ENCODE assay signal across 8 cellular contexts in genomic region chr1:26785611-26786436, GRCh38. TPM values are rescaled to one million over a fixed set of nuclear protein-coding genes. Genes with fewer than 3 reads are reported as not detected.
DNase-seq lines count a peak whose midpoint lies in the region; ATAC-seq and TF ChIP-seq lines count a peak whose summit lies in the region.

No MANE protein-coding gene starts in this region.

- no peaks in the 10 kb centered on the region for H3K27me3 ChIP-seq in OCI-LY1 (ENCODE audit: insufficient read depth, low read length)
- H3K27me3 ChIP-seq in naive thymus-derived CD4-positive, alpha-beta T cell (ENCODE audit: control insufficient read depth in 2 of 2, insufficient read depth in 2 of 2, low read length in 2 of 2): no peaks in the 10 kb centered on the region

- no peak overlapping the region for H2AFZ ChIP-seq in OCI-LY1 (ENCODE audit: low read length)

- CTCF ChIA-PET in naive thymus-derived CD4-positive, alpha-beta T cell (lab: Charles Lee): interaction anchor here (0.6 to 5.3 kb wide), 7 partner anchors 9 to 187 kb away, joined by 3 to 60 read pairs (median 5); no protein-coding TSS in a partner anchor

- H3K4me3 Mint-ChIP-seq in naive thymus-derived CD4-positive, alpha-beta T cell: peak overlapping the region; percentile 81 to 99 (median 90)

- DNase-seq in GDM1 (lab: John Stamatoyannopoulos, UW) (peak; percentile 66), coronary artery (ENCODE audit: low spot score) (no peak), T1000 (lab: John Stamatoyannopoulos, UW) (no peak)
- DNase-seq in naive thymus-derived CD4-positive, alpha-beta T cell: peak in 7 of 9 donors; percentile 21 to 40 (median 25)
- no peak for DNase-seq in activated CD4-positive, alpha-beta T cell treated with anti-CD3 and anti-CD28 coated beads, Interleukin-2, amount 50 U/mL, for 48 hours

- H3K4me1 Mint-ChIP-seq in naive thymus-derived CD4-positive, alpha-beta T cell: peaks cover 43 to 84% (median 70%) of the 10 kb centered on the region in 7 donors

- TF ChIP-seq CTCF in OCI-LY1 (IDR thresholded peaks at IDR 0.05; ENCODE audit: low read length) (no peak), coronary artery (IDR thresholded peaks at IDR 0.05) (no peak)

- H3K4me2 ChIP-seq in OCI-LY1 (ENCODE audit: low read length): peak overlapping the region; percentile 82

- POLR2A ChIA-PET in naive thymus-derived CD4-positive, alpha-beta T cell (lab: Charles Lee): interaction anchor here (0.7 to 8.5 kb wide), 20 partner anchors 14 to 286 kb away, joined by 3 to 383 read pairs (median 8); partner anchors contain the start of genes ARID1A and GPATCH3

- H3F3A ChIP-seq in OCI-LY1 (ENCODE audit: insufficient read depth, low read length): peaks cover 12% of the 10 kb centered on the region

- H3K36me3 Mint-ChIP-seq in naive thymus-derived CD4-positive, alpha-beta T cell: peaks cover 0 to 11% (median 5%) of the 10 kb centered on the region in 5 donors

- peaks cover 30% of the 10 kb centered on the region for H3K36me3 ChIP-seq in OCI-LY1 (ENCODE audit: insufficient read depth, low read length)
- peaks cover 0 to under 1% (median 0%) of the 10 kb centered on the region in 3 experiments for H3K36me3 ChIP-seq in naive thymus-derived CD4-positive, alpha-beta T cell (ENCODE audit: control insufficient read depth in 2 of 3, insufficient read depth in 3 of 3, low read length in 3 of 3)

- intact Hi-C loops in naive thymus-derived CD4-positive, alpha-beta T cell (cut with micrococcal nuclease): loop anchor here in 1 of 2 donors (5.0 kb wide), 1 partner anchor 91 kb away; no protein-coding TSS in a partner anchor

- no peaks in the 10 kb centered on the region for H3K9me2 ChIP-seq in OCI-LY1 (ENCODE audit: low read depth, low read length)

- H3K79me2 ChIP-seq in OCI-LY1 (ENCODE audit: insufficient read depth, low read length): no peaks in the 10 kb centered on the region

- peak overlapping the region; percentile 97 for H3K9ac ChIP-seq in OCI-LY1 (ENCODE audit: low read length)

- no peaks in the 10 kb centered on the region for H3K9me3 ChIP-seq in OCI-LY1 (ENCODE audit: low read length)
- H3K9me3 ChIP-seq in naive thymus-derived CD4-positive, alpha-beta T cell (ENCODE audit: control insufficient read depth in 2 of 3, low read length in 3 of 3): no peaks in the 10 kb centered on the region

- no peaks in the 10 kb centered on the region for H4K20me1 ChIP-seq in OCI-LY1 (ENCODE audit: insufficient read depth, low read length)

- H3K27me3 Mint-ChIP-seq in naive thymus-derived CD4-positive, alpha-beta T cell: no peaks in the 10 kb centered on the region

- H3K9me3 Mint-ChIP-seq in naive thymus-derived CD4-positive, alpha-beta T cell: peaks cover 0 to 4% (median 0%) of the 10 kb centered on the region in 11 donors

- peak overlapping the region; percentile 87 to 100 (median 99) for H3K27ac Mint-ChIP-seq in naive thymus-derived CD4-positive, alpha-beta T cell

- H3K4me3 ChIP-seq in OCI-LY1 (ENCODE audit: low read depth, low read length, poor library complexity, severe bottlenecking): peak overlapping the region; percentile 79
- H3K4me3 ChIP-seq in coronary artery: peak overlapping the region; percentile 16
- peak overlapping the region; percentile 91 for H3K4me3 ChIP-seq in naive thymus-derived CD4-positive, alpha-beta T cell (ENCODE audit: low read length)

- H3K4me1 ChIP-seq in OCI-LY1 (ENCODE audit: insufficient read depth, low read length, severe bottlenecking): peaks cover 57% of the 10 kb centered on the region
- peaks cover 39 to 41% of the 10 kb centered on the region in 2 donors for H3K4me1 ChIP-seq in naive thymus-derived CD4-positive, alpha-beta T cell (ENCODE audit: control insufficient read depth in 2 of 2, insufficient read depth in 2 of 2, low read length in 2 of 2)

- no peak for ATAC-seq in naive thymus-derived CD4-positive, alpha-beta T cell
- ATAC-seq in HG02870 (IDR thresholded peaks at IDR 0.05; ENCODE audit: unreplicated experiment) (no peak), GM18867 (IDR thresholded peaks at IDR 0.05; ENCODE audit: unreplicated experiment) (no peak)

- H3K27ac ChIP-seq in OCI-LY1 (ENCODE audit: low read depth, low read length, poor library complexity, severe bottlenecking) (peak overlapping the region; percentile 96), coronary artery (peak overlapping the region; percentile 97 to 100)
- H3K27ac ChIP-seq in naive thymus-derived CD4-positive, alpha-beta T cell (ENCODE audit: low read depth, low read length): peak overlapping the region; percentile 95

RNA-seq across cellular contexts. Expression of gene PIGV, which starts 1.9 kb away (rescaled TPM):
- 10 to 100 TPM in 4 of 5 experiments, 1 to 10 TPM in 1; 8.4 to 17.9 (median 16.7) TPM for total RNA-seq in naive thymus-derived CD4-positive, alpha-beta T cell
- 10 to 100 TPM in 1 of 2 donors, 1 to 10 TPM in 1; 7.0 to 11.3 TPM for polyA plus RNA-seq in naive thymus-derived CD4-positive, alpha-beta T cell

RNA-seq across cellular contexts. Expression of gene ZDHHC18, which starts 40.7 kb away (rescaled TPM):
- total RNA-seq in naive thymus-derived CD4-positive, alpha-beta T cell: 10 to 100 TPM; 36.4 to 72.4 (median 39.7) TPM
- polyA plus RNA-seq in naive thymus-derived CD4-positive, alpha-beta T cell: 10 to 100 TPM in 1 of 2 donors, 1 to 10 TPM in 1; 3.1 to 11.0 TPM

Comparison
In these comparisons a context has a peak if more than half of its experiments do, and no peak if none do; other contexts are left out.
1. DNase-seq: peak in GDM1 (single experiment) and naive thymus-derived CD4-positive, alpha-beta T cell (7 of 9); none in coronary artery (single experiment), T1000 (single experiment) and activated CD4-positive, alpha-beta T cell treated with anti-CD3 and anti-CD28 coated beads, Interleukin-2, amount 50 U/mL, for 48 hours (0 of 2).
2. H3K4me3 ChIP-seq: peak in every context shown above with its lines; median percentile 91 in naive thymus-derived CD4-positive, alpha-beta T cell; 79 in OCI-LY1; 16 in coronary artery.
3. Peak in every context shown above with its lines, with median percentiles within 50 percentile points of each other: H3K27ac ChIP-seq.